25 cellular contexts compared by ENCODE assay signal in genomic region chr9:108014353-108014752, GRCh38.
"Had no signal": no experiment of that assay in that cellular context is flagged by ENCODE, and none has a peak within 500 bp of the region (broad histone marks: within the 10 kb centered on the region; RNA-seq: fewer than 3 reads in every experiment).

No MANE protein-coding gene starts in this region.

- FAIRE-seq: urothelium cell line had no signal

- DNase-seq: heart right ventricle; islet precursor cell; left ventricle myocardium inferior; midbrain; mucosa of descending colon; naive thymus-derived CD8-positive, alpha-beta T cell; nephron progenitor cell; occipital lobe; psoas muscle; right lobe of liver; stimulated activated CD4-positive, alpha-beta T cell treated with anti-CD3 and anti-CD28 coated beads, Interleukin-1b, Interleukin-23, amount 100 ng/mL, for 48 hours; stimulated activated CD4-positive, alpha-beta T cell treated with anti-CD3 and anti-CD28 coated beads, Interleukin-4, amount 100 ng/mL, for 1 hour; stimulated activated naive CD4-positive, alpha-beta T cell treated with Interleukin-2 at 50 U/mL for 16 hours; stimulated activated naive CD8-positive, alpha-beta T cell treated with anti-CD3 and anti-CD28 coated beads, Interleukin-15, amount 100 ng/mL, for 72 hours; substantia nigra; transverse colon; upper lobe of left lung had no signal

- H3K27me3 Mint-ChIP-seq: naive thymus-derived CD8-positive, alpha-beta T cell; stimulated activated naive CD8-positive, alpha-beta T cell treated with anti-CD3 and anti-CD28 coated beads, Interleukin-15, amount 100 ng/mL, for 72 hours had no signal

- H3K4me3 ChIP-seq: heart right ventricle, hepatocyte, left ventricle myocardium inferior, lung, mucosa of descending colon, neural progenitor cell, psoas muscle, right atrium auricular region, right lobe of liver, smooth muscle cell, transverse colon, upper lobe of left lung had no signal

- H3K4me1 ChIP-seq: heart right ventricle, left ventricle myocardium inferior, parathyroid adenoma, psoas muscle, right atrium auricular region, right lobe of liver, transverse colon, upper lobe of left lung had no signal

- H3K36me3 ChIP-seq: heart right ventricle, left ventricle myocardium inferior, neural progenitor cell, neutrophil, right atrium auricular region, right lobe of liver, transverse colon, upper lobe of left lung had no signal

- H3K4me2 ChIP-seq: hepatocyte, neural progenitor cell, smooth muscle cell had no signal

- H3K4me3 Mint-ChIP-seq: naive thymus-derived CD8-positive, alpha-beta T cell; nephron progenitor cell; neural progenitor cell; stimulated activated naive CD8-positive, alpha-beta T cell treated with anti-CD3 and anti-CD28 coated beads, Interleukin-15, amount 100 ng/mL, for 72 hours had no signal

- H2AFZ ChIP-seq: hepatocyte, neural progenitor cell, parathyroid adenoma had no signal

- H3K9ac ChIP-seq: neural progenitor cell, parathyroid adenoma had no signal

- H3K36me3 Mint-ChIP-seq: neural progenitor cell had no signal

- H3K9me3 Mint-ChIP-seq: nephron progenitor cell, neural progenitor cell had no signal

- H3K27ac Mint-ChIP-seq: naive thymus-derived CD8-positive, alpha-beta T cell; nephron progenitor cell; neural progenitor cell; stimulated activated naive CD8-positive, alpha-beta T cell treated with anti-CD3 and anti-CD28 coated beads, Interleukin-15, amount 100 ng/mL, for 72 hours had no signal

- H3K9me3 ChIP-seq: heart right ventricle, left ventricle myocardium inferior, mucosa of descending colon, neutrophil, psoas muscle, right atrium auricular region, right lobe of liver, transverse colon, upper lobe of left lung had no signal

- H3K79me2 ChIP-seq: hepatocyte, parathyroid adenoma had no signal

- H3K4me1 Mint-ChIP-seq: stimulated activated naive CD8-positive, alpha-beta T cell treated with anti-CD3 and anti-CD28 coated beads, Interleukin-15, amount 100 ng/mL, for 72 hours had no signal

- H3K27ac ChIP-seq: heart right ventricle, hepatocyte, left ventricle myocardium inferior, neural progenitor cell, neutrophil, parathyroid adenoma, psoas muscle, right atrium auricular region, right lobe of liver, transverse colon, upper lobe of left lung had no signal

- ATAC-seq: heart right ventricle; mucosa of descending colon; naive thymus-derived CD8-positive, alpha-beta T cell; psoas muscle; right lobe of liver; stimulated activated naive CD8-positive, alpha-beta T cell treated with anti-CD3 and anti-CD28 coated beads, Interleukin-15, amount 100 ng/mL, for 72 hours had no signal

- H3K27me3 ChIP-seq: heart right ventricle, hepatocyte, neural progenitor cell, neutrophil, right atrium auricular region, right lobe of liver, transverse colon, upper lobe of left lung had no signal
